Comparison of ENCODE assay signal across 21 cellular contexts in genomic region chr4:73650255-73650654, GRCh38. TPM values are rescaled to one million over a fixed set of nuclear protein-coding genes. Genes with fewer than 3 reads are reported as not detected.
"Had no signal": no experiment of that assay in that cellular context is flagged by ENCODE, and none has a peak within 500 bp of the region (broad histone marks: within the 10 kb centered on the region; RNA-seq: fewer than 3 reads in every experiment).

No MANE protein-coding gene starts in this region.

- H3K9me3 ChIP-seq: colonic mucosa, left lung, tibial nerve had no signal

- H3K27ac Mint-ChIP-seq: activated CD4-positive, alpha-beta T cell treated with anti-CD3 and anti-CD28 coated beads, Interleukin-2, amount 10 ng/mL, durations not matched to agents 24 days and 14 days; activated CD8-positive, alpha-beta T cell treated with anti-CD3 and anti-CD28 coated beads, Interleukin-2, amount 10 ng/mL, durations not matched to agents 7 days and 5 days; activated naive CD8-positive, alpha-beta T cell treated with anti-CD3 and anti-CD28 coated beads, Interleukin-2, amount 10 ng/mL, durations not matched to agents 7 days and 5 days; activated T-cell treated with anti-CD3 and anti-CD28 coated beads, Interleukin-2, amount 50 U/mL, for 24 hours; activated T-helper 2 cell treated with anti-CD3 and anti-CD28 coated beads, Interferon-gamma antibody, Interleukin-2, Interleukin-4, amounts not matched to agents 10 μg/mL and 5 μg/mL and 100 μg/mL, durations not matched to agents 14 hours and 24 hours and 36 hours; brain had no signal

- DNase-seq: activated CD4-positive, alpha-beta T cell treated with anti-CD3 and anti-CD28 coated beads, Interleukin-2, amount 10 ng/mL, durations not matched to agents 24 days and 14 days; activated CD8-positive, alpha-beta T cell treated with anti-CD3 and anti-CD28 coated beads, Interleukin-2, amount 10 ng/mL, durations not matched to agents 7 days and 5 days; activated naive CD4-positive, alpha-beta T cell treated with Interleukin-2 at 50 U/mL for 16 hours; activated naive CD8-positive, alpha-beta T cell treated with anti-CD3 and anti-CD28 coated beads, Interleukin-2, amount 10 ng/mL, durations not matched to agents 7 days and 5 days; activated T-cell treated with anti-CD3 and anti-CD28 coated beads, Interleukin-2, amount 50 U/mL, for 24 hours; colonic mucosa; hypothalamus; kidney; left lung; occipital lobe; posterior cingulate gyrus; stimulated activated CD8-positive, alpha-beta memory T cell treated with anti-CD3 and anti-CD28 coated beads, Interleukin-4, amount 100 ng/mL, for 48 hours; stimulated activated naive CD4-positive, alpha-beta T cell had no signal

- H3K4me1 ChIP-seq: colonic mucosa, left lung, tibial nerve had no signal

- H3K4me3 Mint-ChIP-seq: activated CD4-positive, alpha-beta T cell treated with anti-CD3 and anti-CD28 coated beads, Interleukin-2, amount 10 ng/mL, durations not matched to agents 24 days and 14 days; activated CD8-positive, alpha-beta T cell treated with anti-CD3 and anti-CD28 coated beads, Interleukin-2, amount 10 ng/mL, durations not matched to agents 7 days and 5 days; activated naive CD8-positive, alpha-beta T cell treated with anti-CD3 and anti-CD28 coated beads, Interleukin-2, amount 10 ng/mL, durations not matched to agents 7 days and 5 days; activated T-cell treated with anti-CD3 and anti-CD28 coated beads, Interleukin-2, amount 50 U/mL, for 24 hours; brain; central memory CD8-positive, alpha-beta T cell had no signal

- H3K4me3 ChIP-seq: colonic mucosa, left lung, tibial nerve had no signal

- H3K4me1 Mint-ChIP-seq: activated CD4-positive, alpha-beta T cell treated with anti-CD3 and anti-CD28 coated beads, Interleukin-2, amount 10 ng/mL, durations not matched to agents 24 days and 14 days; activated naive CD8-positive, alpha-beta T cell treated with anti-CD3 and anti-CD28 coated beads, Interleukin-2, amount 10 ng/mL, durations not matched to agents 7 days and 5 days; brain; central memory CD8-positive, alpha-beta T cell had no signal

- H3K27me3 ChIP-seq: colonic mucosa, left lung, tibial nerve had no signal

- H3K9me3 Mint-ChIP-seq: activated CD4-positive, alpha-beta T cell treated with anti-CD3 and anti-CD28 coated beads, Interleukin-2, amount 10 ng/mL, durations not matched to agents 24 days and 14 days; activated naive CD8-positive, alpha-beta T cell treated with anti-CD3 and anti-CD28 coated beads, Interleukin-2, amount 10 ng/mL, durations not matched to agents 7 days and 5 days; activated T-cell treated with anti-CD3 and anti-CD28 coated beads, Interleukin-2, amount 50 U/mL, for 24 hours; activated T-helper 2 cell treated with anti-CD3 and anti-CD28 coated beads, Interferon-gamma antibody, Interleukin-2, Interleukin-4, amounts not matched to agents 10 μg/mL and 5 μg/mL and 100 μg/mL, durations not matched to agents 14 hours and 24 hours and 36 hours; brain; central memory CD8-positive, alpha-beta T cell had no signal

- H3K36me3 ChIP-seq: colonic mucosa, left lung, tibial nerve had no signal

- ATAC-seq: activated CD8-positive, alpha-beta T cell treated with anti-CD3 and anti-CD28 coated beads, Interleukin-2, amount 10 ng/mL, durations not matched to agents 7 days and 5 days; left lung had no signal

- H3K36me3 Mint-ChIP-seq: activated naive CD8-positive, alpha-beta T cell treated with anti-CD3 and anti-CD28 coated beads, Interleukin-2, amount 10 ng/mL, durations not matched to agents 7 days and 5 days; brain had no signal

- H3K27ac ChIP-seq: colonic mucosa, left lung, tibial nerve had no signal

RNA-seq across cellular contexts. Expression of gene RASSF6, which starts 30.0 kb away (rescaled TPM):
- total RNA-seq: activated CD4-positive, alpha-beta T cell treated with anti-CD3 and anti-CD28 coated beads, Interleukin-2, amount 10 ng/mL, durations not matched to agents 24 days and 14 days; activated CD8-positive, alpha-beta T cell treated with anti-CD3 and anti-CD28 coated beads, Interleukin-2, amount 10 ng/mL, durations not matched to agents 7 days and 5 days; activated T-helper 2 cell treated with anti-CD3 and anti-CD28 coated beads, Interferon-gamma antibody, Interleukin-2, Interleukin-4, amounts not matched to agents 10 μg/mL and 5 μg/mL and 100 μg/mL, durations not matched to agents 14 hours and 24 hours and 36 hours; lung microvascular endothelial cell; myocyte; T-helper 1 cell treated with Interleukin-12 subunit alpha and Interleukin-12 subunit beta and Interleukin-4 antibody, amounts not matched to agents 30 ng/mL and 1 ng/mL, for 36 hours; tibial nerve had no signal
- polyA plus RNA-seq: neural cell had no signal
